18 cellular contexts compared by ENCODE assay signal in genomic region chr1:101079341-101079740, GRCh38.
"Had no signal": no experiment of that assay in that cellular context is flagged by ENCODE, and none has a peak within 500 bp of the region (broad histone marks: within the 10 kb centered on the region; RNA-seq: fewer than 3 reads in every experiment).

No MANE protein-coding gene starts in this region.

- H3K27ac ChIP-seq: thyroid gland had no signal

- H3K4me1 ChIP-seq: thyroid gland had no signal

- H3K27me3 ChIP-seq: thyroid gland had no signal

- FAIRE-seq: small intestine, urothelium cell line had no signal

- H3K36me3 ChIP-seq: thyroid gland had no signal

- ATAC-seq: effector memory CD8-positive, alpha-beta T cell; natural killer cell treated with Interleukin-12 subunit alpha and Interleukin-12 subunit beta and Interleukin-15 and Interleukin-18, amount 100 ng/mL, for 72 hours; right cardiac atrium had no signal

- H3K9me3 ChIP-seq: thyroid gland had no signal

- H3K27ac Mint-ChIP-seq: activated naive CD8-positive, alpha-beta T cell; activated T-cell treated with anti-CD3 and anti-CD28 coated beads, Interleukin-2, amount 50 U/mL, for 24 hours; brain; effector memory CD8-positive, alpha-beta T cell; natural killer cell treated with Interleukin-12 subunit alpha and Interleukin-12 subunit beta and Interleukin-15 and Interleukin-18, amount 100 ng/mL, for 72 hours; progenitor cell of endocrine pancreas had no signal

- H3K4me3 Mint-ChIP-seq: activated naive CD8-positive, alpha-beta T cell; activated T-cell treated with anti-CD3 and anti-CD28 coated beads, Interleukin-2, amount 50 U/mL, for 24 hours; brain; effector memory CD8-positive, alpha-beta T cell; natural killer cell treated with Interleukin-12 subunit alpha and Interleukin-12 subunit beta and Interleukin-15 and Interleukin-18, amount 100 ng/mL, for 72 hours had no signal

- H3K4me3 ChIP-seq: thyroid gland had no signal

- H3K27me3 Mint-ChIP-seq: activated naive CD8-positive, alpha-beta T cell; activated T-cell treated with anti-CD3 and anti-CD28 coated beads, Interleukin-2, amount 50 U/mL, for 24 hours; brain; effector memory CD8-positive, alpha-beta T cell; natural killer cell treated with Interleukin-12 subunit alpha and Interleukin-12 subunit beta and Interleukin-15 and Interleukin-18, amount 100 ng/mL, for 72 hours; progenitor cell of endocrine pancreas had no signal

- H3K9me3 Mint-ChIP-seq: effector memory CD8-positive, alpha-beta T cell had no signal

- DNase-seq: activated CD4-positive, alpha-beta T cell treated with anti-CD3 and anti-CD28 coated beads, Interleukin-2, amount 50 U/mL, for 4 hours; activated CD4-positive, CD25-positive, alpha-beta regulatory T cell treated with anti-CD3 and anti-CD28 coated beads, Interleukin-2, amount 50 U/mL, for 72 hours; activated effector memory CD4-positive, alpha-beta T cell treated with anti-CD3 and anti-CD28 coated beads, Interleukin-2, amount 50 U/mL, for 16 hours; activated T-cell treated with anti-CD3 and anti-CD28 coated beads, Interleukin-2, amount 50 U/mL, for 24 hours; amygdala; effector memory CD8-positive, alpha-beta T cell; erythroblast; hypothalamus; midbrain; nucleus accumbens; right cardiac atrium; small intestine; thyroid gland had no signal
